4 cellular contexts compared by ENCODE assay signal in genomic region chr15:81407151-81407550, GRCh38. TPM values are rescaled to one million over a fixed set of nuclear protein-coding genes. Genes with fewer than 3 reads are reported as not detected.
"Had no signal": no experiment of that assay in that cellular context is flagged by ENCODE, and none has a peak within 500 bp of the region (broad histone marks: within the 10 kb centered on the region; RNA-seq: fewer than 3 reads in every experiment).

No MANE protein-coding gene starts in this region.

- ATAC-seq: GM12878 had no signal

- H3K4me3 ChIP-seq: GM12878 had no signal

- DNase-seq: GDM1, GF-D8 had no signal

RNA-seq across cellular contexts. Expression of gene TMC3, which starts 33.1 kb away (rescaled TPM):
- total RNA-seq: G401, GM12878 had no signal
